Comparison of ENCODE assay signal across 2 cellular contexts in the genomic region with DNA sequence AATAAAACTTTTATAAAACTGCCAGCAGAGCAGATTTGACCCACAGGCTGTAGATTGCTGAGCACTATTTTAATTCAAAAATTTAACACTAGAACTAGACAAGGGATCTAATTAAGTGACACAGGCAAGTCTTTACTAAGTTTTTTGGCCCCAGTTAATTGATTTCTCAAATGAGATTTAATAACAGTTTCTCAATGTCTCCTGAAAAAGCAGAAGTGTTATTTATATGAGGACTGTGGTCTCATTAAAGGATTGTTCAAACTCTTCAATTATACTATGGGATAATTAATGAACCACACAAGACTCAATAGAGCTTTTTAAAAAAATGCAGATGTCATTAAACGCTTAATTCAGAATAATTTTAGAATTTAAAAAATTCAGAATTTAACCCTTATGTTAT.
TF ChIP-seq lines count a peak whose summit lies in the region.

No MANE protein-coding gene starts in this region.

TF ChIP-seq in SK-N-SH, 30 proteins besides CTCF, POLR2A, EP300 and RAD21 (continued from another document):
- TF ChIP-seq, protein P1, sequence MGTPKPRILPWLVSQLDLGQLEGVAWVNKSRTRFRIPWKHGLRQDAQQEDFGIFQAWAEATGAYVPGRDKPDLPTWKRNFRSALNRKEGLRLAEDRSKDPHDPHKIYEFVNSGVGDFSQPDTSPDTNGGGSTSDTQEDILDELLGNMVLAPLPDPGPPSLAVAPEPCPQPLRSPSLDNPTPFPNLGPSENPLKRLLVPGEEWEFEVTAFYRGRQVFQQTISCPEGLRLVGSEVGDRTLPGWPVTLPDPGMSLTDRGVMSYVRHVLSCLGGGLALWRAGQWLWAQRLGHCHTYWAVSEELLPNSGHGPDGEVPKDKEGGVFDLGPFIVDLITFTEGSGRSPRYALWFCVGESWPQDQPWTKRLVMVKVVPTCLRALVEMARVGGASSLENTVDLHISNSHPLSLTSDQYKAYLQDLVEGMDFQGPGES (IDR thresholded peaks at IDR 0.05; ENCODE audit: low read depth, low read length), result no peak
- TF ChIP-seq POLR2AphosphoS5 (IDR thresholded peaks at IDR 0.05; ENCODE audit: low read depth, low read length), result no peak
- TF ChIP-seq RXRA (IDR thresholded peaks at IDR 0.05; ENCODE audit: borderline replicate concordance, low read depth), result no peak
- TF ChIP-seq SMC3 (IDR thresholded peaks at IDR 0.05; ENCODE audit: low read depth, low read length), result no peak
- no peak for TF ChIP-seq JUND (IDR thresholded peaks at IDR 0.05)
- no peak for TF ChIP-seq NRF1 (IDR thresholded peaks at IDR 0.05; ENCODE audit: low read depth, low read length)
- no peak for TF ChIP-seq TCF12 (IDR thresholded peaks at IDR 0.05)
- TF ChIP-seq EZH2phosphoT487 (IDR thresholded peaks at IDR 0.05; ENCODE audit: borderline replicate concordance, low read depth), result no peak
- TF ChIP-seq, protein P2, sequence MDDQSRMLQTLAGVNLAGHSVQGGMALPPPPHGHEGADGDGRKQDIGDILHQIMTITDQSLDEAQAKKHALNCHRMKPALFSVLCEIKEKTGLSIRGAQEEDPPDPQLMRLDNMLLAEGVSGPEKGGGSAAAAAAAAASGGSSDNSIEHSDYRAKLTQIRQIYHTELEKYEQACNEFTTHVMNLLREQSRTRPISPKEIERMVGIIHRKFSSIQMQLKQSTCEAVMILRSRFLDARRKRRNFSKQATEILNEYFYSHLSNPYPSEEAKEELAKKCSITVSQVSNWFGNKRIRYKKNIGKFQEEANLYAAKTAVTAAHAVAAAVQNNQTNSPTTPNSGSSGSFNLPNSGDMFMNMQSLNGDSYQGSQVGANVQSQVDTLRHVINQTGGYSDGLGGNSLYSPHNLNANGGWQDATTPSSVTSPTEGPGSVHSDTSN (IDR thresholded peaks at IDR 0.05), result no peak
- TF ChIP-seq MEF2A (IDR thresholded peaks at IDR 0.05; ENCODE audit: borderline replicate concordance, low read depth), result no peak
- TF ChIP-seq ELF1 (IDR thresholded peaks at IDR 0.05), result no peak
- TF ChIP-seq, protein P3, sequence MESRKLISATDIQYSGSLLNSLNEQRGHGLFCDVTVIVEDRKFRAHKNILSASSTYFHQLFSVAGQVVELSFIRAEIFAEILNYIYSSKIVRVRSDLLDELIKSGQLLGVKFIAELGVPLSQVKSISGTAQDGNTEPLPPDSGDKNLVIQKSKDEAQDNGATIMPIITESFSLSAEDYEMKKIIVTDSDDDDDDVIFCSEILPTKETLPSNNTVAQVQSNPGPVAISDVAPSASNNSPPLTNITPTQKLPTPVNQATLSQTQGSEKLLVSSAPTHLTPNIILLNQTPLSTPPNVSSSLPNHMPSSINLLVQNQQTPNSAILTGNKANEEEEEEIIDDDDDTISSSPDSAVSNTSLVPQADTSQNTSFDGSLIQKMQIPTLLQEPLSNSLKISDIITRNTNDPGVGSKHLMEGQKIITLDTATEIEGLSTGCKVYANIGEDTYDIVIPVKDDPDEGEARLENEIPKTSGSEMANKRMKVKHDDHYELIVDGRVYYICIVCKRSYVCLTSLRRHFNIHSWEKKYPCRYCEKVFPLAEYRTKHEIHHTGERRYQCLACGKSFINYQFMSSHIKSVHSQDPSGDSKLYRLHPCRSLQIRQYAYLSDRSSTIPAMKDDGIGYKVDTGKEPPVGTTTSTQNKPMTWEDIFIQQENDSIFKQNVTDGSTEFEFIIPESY (IDR thresholded peaks at IDR 0.05; ENCODE audit: borderline replicate concordance, low read depth), result no peak
- no peak for TF ChIP-seq RCOR1 (IDR thresholded peaks at IDR 0.05; ENCODE audit: low read length)
- TF ChIP-seq, protein P4, sequence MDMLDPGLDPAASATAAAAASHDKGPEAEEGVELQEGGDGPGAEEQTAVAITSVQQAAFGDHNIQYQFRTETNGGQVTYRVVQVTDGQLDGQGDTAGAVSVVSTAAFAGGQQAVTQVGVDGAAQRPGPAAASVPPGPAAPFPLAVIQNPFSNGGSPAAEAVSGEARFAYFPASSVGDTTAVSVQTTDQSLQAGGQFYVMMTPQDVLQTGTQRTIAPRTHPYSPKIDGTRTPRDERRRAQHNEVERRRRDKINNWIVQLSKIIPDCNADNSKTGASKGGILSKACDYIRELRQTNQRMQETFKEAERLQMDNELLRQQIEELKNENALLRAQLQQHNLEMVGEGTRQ (IDR thresholded peaks at IDR 0.05; ENCODE audit: borderline replicate concordance, low read depth, low read length), result no peak
- TF ChIP-seq RFX5 (IDR thresholded peaks at IDR 0.05; ENCODE audit: low read length), result no peak

TF ChIP-seq in SK-N-SH treated with all-trans-retinoic acid at 6 μM for 48 hours, 23 proteins besides CTCF, POLR2A, EP300 and RAD21 (continued from another document):
- TF ChIP-seq ZC3H10 (CRISPR knock-in tag; IDR thresholded peaks at IDR 0.05) (no peak), CSDC2 (CRISPR knock-in tag; IDR thresholded peaks at IDR 0.05) (no peak), ISL1 (CRISPR knock-in tag; IDR thresholded peaks at IDR 0.05) (no peak), POU6F1 (CRISPR knock-in tag; IDR thresholded peaks at IDR 0.05; ENCODE audit: borderline replicate concordance, low read depth) (no peak), RARB (CRISPR knock-in tag; IDR thresholded peaks at IDR 0.05) (no peak), ZFP30 (CRISPR knock-in tag; IDR thresholded peaks at IDR 0.05) (no peak), TOX (CRISPR knock-in tag; IDR thresholded peaks at IDR 0.05; ENCODE audit: borderline replicate concordance) (no peak), ZNF70 (CRISPR knock-in tag; IDR thresholded peaks at IDR 0.05) (no peak)
- TF ChIP-seq, protein P5, sequence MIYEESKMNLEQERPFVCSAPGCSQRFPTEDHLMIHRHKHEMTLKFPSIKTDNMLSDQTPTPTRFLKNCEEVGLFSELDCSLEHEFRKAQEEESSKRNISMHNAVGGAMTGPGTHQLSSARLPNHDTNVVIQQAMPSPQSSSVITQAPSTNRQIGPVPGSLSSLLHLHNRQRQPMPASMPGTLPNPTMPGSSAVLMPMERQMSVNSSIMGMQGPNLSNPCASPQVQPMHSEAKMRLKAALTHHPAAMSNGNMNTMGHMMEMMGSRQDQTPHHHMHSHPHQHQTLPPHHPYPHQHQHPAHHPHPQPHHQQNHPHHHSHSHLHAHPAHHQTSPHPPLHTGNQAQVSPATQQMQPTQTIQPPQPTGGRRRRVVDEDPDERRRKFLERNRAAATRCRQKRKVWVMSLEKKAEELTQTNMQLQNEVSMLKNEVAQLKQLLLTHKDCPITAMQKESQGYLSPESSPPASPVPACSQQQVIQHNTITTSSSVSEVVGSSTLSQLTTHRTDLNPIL (CRISPR knock-in tag; IDR thresholded peaks at IDR 0.05; ENCODE audit: low read depth), result no peak
- TF ChIP-seq, protein P6, sequence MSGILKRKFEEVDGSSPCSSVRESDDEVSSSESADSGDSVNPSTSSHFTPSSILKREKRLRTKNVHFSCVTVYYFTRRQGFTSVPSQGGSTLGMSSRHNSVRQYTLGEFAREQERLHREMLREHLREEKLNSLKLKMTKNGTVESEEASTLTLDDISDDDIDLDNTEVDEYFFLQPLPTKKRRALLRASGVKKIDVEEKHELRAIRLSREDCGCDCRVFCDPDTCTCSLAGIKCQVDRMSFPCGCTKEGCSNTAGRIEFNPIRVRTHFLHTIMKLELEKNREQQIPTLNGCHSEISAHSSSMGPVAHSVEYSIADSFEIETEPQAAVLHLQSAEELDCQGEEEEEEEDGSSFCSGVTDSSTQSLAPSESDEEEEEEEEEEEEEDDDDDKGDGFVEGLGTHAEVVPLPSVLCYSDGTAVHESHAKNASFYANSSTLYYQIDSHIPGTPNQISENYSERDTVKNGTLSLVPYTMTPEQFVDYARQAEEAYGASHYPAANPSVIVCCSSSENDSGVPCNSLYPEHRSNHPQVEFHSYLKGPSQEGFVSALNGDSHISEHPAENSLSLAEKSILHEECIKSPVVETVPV (CRISPR knock-in tag; IDR thresholded peaks at IDR 0.05), result no peak
